In genomic region chr6:19851273-19852089, GRCh38 we compare ENCODE assay signal across 1 cellular context.
A peak's percentile ranks its signal among the peaks of the same experiment; 100 is the strongest.
TF ChIP-seq lines count a peak whose summit lies in the region.

No MANE protein-coding gene starts in this region.

TF ChIP-seq in HepG2, 621 proteins besides CTCF, POLR2A, EP300 and RAD21 (continued from another document and continues in another):
- no peak for TF ChIP-seq ATF7-NPFF (CRISPR knock-in tag; IDR thresholded peaks at IDR 0.05; ENCODE audit: low read depth)
- TF ChIP-seq HMG20A (CRISPR knock-in tag; IDR thresholded peaks at IDR 0.05; ENCODE audit: borderline replicate concordance): no peak
- TF ChIP-seq BHLHE40 (IDR thresholded peaks at IDR 0.05; ENCODE audit: low read length): no peak; the same call in 1 of the 2 replicates
- peak; percentile 35 for TF ChIP-seq XRCC5 (optimal IDR thresholded peaks at IDR 0.05; ENCODE audit: low read length)
- no peak for TF ChIP-seq ZNF30 (CRISPR knock-in tag; IDR thresholded peaks at IDR 0.05)
- TF ChIP-seq, protein P1, sequence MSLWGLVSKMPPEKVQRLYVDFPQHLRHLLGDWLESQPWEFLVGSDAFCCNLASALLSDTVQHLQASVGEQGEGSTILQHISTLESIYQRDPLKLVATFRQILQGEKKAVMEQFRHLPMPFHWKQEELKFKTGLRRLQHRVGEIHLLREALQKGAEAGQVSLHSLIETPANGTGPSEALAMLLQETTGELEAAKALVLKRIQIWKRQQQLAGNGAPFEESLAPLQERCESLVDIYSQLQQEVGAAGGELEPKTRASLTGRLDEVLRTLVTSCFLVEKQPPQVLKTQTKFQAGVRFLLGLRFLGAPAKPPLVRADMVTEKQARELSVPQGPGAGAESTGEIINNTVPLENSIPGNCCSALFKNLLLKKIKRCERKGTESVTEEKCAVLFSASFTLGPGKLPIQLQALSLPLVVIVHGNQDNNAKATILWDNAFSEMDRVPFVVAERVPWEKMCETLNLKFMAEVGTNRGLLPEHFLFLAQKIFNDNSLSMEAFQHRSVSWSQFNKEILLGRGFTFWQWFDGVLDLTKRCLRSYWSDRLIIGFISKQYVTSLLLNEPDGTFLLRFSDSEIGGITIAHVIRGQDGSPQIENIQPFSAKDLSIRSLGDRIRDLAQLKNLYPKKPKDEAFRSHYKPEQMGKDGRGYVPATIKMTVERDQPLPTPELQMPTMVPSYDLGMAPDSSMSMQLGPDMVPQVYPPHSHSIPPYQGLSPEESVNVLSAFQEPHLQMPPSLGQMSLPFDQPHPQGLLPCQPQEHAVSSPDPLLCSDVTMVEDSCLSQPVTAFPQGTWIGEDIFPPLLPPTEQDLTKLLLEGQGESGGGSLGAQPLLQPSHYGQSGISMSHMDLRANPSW (CRISPR knock-in tag; IDR thresholded peaks at IDR 0.05; ENCODE audit: borderline replicate concordance): no peak
- TF ChIP-seq, protein P2, sequence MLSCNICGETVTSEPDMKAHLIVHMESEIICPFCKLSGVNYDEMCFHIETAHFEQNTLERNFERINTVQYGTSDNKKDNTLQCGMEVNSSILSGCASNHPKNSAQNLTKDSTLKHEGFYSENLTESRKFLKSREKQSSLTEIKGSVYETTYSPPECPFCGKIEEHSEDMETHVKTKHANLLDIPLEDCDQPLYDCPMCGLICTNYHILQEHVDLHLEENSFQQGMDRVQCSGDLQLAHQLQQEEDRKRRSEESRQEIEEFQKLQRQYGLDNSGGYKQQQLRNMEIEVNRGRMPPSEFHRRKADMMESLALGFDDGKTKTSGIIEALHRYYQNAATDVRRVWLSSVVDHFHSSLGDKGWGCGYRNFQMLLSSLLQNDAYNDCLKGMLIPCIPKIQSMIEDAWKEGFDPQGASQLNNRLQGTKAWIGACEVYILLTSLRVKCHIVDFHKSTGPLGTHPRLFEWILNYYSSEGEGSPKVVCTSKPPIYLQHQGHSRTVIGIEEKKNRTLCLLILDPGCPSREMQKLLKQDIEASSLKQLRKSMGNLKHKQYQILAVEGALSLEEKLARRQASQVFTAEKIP (CRISPR knock-in tag; IDR thresholded peaks at IDR 0.05; ENCODE audit: borderline replicate concordance): no peak
- TF ChIP-seq ATF6 (CRISPR knock-in tag; conservative IDR thresholded peaks at IDR 0.05): no peak
- no peak for TF ChIP-seq TEAD2 (CRISPR knock-in tag; IDR thresholded peaks at IDR 0.05)
- TF ChIP-seq YEATS2 (CRISPR knock-in tag; IDR thresholded peaks at IDR 0.05; ENCODE audit: borderline replicate concordance): peak; percentile 40; the same call in 1 of the 2 replicates
- TF ChIP-seq ZNF337 (CRISPR knock-in tag; IDR thresholded peaks at IDR 0.05; ENCODE audit: borderline replicate concordance, low read depth): no peak
- no peak for TF ChIP-seq ZNF639 (CRISPR knock-in tag; conservative IDR thresholded peaks at IDR 0.05)
- no peak for TF ChIP-seq DMAP1 (CRISPR knock-in tag; IDR thresholded peaks at IDR 0.05)
- TF ChIP-seq STAG1 (CRISPR knock-in tag; IDR thresholded peaks at IDR 0.05): peak; percentile 95
- TF ChIP-seq, protein P3, sequence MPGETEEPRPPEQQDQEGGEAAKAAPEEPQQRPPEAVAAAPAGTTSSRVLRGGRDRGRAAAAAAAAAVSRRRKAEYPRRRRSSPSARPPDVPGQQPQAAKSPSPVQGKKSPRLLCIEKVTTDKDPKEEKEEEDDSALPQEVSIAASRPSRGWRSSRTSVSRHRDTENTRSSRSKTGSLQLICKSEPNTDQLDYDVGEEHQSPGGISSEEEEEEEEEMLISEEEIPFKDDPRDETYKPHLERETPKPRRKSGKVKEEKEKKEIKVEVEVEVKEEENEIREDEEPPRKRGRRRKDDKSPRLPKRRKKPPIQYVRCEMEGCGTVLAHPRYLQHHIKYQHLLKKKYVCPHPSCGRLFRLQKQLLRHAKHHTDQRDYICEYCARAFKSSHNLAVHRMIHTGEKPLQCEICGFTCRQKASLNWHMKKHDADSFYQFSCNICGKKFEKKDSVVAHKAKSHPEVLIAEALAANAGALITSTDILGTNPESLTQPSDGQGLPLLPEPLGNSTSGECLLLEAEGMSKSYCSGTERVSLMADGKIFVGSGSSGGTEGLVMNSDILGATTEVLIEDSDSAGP (CRISPR knock-in tag; IDR thresholded peaks at IDR 0.05; ENCODE audit: borderline replicate concordance): 0 out of 2 replicates have a peak, but pooled peaks have one; percentile 27
- no peak for TF ChIP-seq DRAP1 (CRISPR knock-in tag; IDR thresholded peaks at IDR 0.05)
- no peak for TF ChIP-seq ZNF354B (CRISPR knock-in tag; IDR thresholded peaks at IDR 0.05)
- TF ChIP-seq SNAPC2 (CRISPR knock-in tag; IDR thresholded peaks at IDR 0.05): no peak
- TF ChIP-seq FOXA1 (IDR thresholded peaks at IDR 0.05): no peak
- TF ChIP-seq FOXA1 (CRISPR knock-in tag; IDR thresholded peaks at IDR 0.05): 0 out of 2 replicates have a peak, but pooled peaks have one; percentile 20
- no peak for TF ChIP-seq MYNN (CRISPR knock-in tag; IDR thresholded peaks at IDR 0.05; ENCODE audit: low read depth)
- TF ChIP-seq, protein P4, sequence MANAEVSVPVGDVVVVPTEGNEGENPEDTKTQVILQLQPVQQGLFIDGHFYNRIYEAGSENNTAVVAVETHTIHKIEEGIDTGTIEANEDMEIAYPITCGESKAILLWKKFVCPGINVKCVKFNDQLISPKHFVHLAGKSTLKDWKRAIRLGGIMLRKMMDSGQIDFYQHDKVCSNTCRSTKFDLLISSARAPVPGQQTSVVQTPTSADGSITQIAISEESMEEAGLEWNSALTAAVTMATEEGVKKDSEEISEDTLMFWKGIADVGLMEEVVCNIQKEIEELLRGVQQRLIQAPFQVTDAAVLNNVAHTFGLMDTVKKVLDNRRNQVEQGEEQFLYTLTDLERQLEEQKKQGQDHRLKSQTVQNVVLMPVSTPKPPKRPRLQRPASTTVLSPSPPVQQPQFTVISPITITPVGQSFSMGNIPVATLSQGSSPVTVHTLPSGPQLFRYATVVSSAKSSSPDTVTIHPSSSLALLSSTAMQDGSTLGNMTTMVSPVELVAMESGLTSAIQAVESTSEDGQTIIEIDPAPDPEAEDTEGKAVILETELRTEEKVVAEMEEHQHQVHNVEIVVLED (CRISPR knock-in tag; IDR thresholded peaks at IDR 0.05; ENCODE audit: borderline replicate concordance): 0 out of 2 replicates have a peak, but pooled peaks have one; percentile 28
- TF ChIP-seq TEAD3 (CRISPR knock-in tag; optimal IDR thresholded peaks at IDR 0.05; ENCODE audit: borderline replicate concordance): peak; percentile 57
- TF ChIP-seq HHEX (CRISPR knock-in tag; IDR thresholded peaks at IDR 0.05): no peak
- TF ChIP-seq RXRB (CRISPR knock-in tag; IDR thresholded peaks at IDR 0.05; ENCODE audit: borderline replicate concordance): peak; percentile 55; the same call in 1 of the 2 replicates
- no peak for TF ChIP-seq ZNF3 (CRISPR knock-in tag; IDR thresholded peaks at IDR 0.05)
- TF ChIP-seq ZNF660 (CRISPR knock-in tag; IDR thresholded peaks at IDR 0.05; ENCODE audit: borderline replicate concordance, low read depth): no peak
- peak; percentile 33 to 85; a peak in 2 of 4 replicates for TF ChIP-seq HMGXB4 (CRISPR knock-in tag; IDR thresholded peaks at IDR 0.05; ENCODE audit: borderline replicate concordance in 1 of 2, low read depth in 1 of 2)
- TF ChIP-seq, protein P5, sequence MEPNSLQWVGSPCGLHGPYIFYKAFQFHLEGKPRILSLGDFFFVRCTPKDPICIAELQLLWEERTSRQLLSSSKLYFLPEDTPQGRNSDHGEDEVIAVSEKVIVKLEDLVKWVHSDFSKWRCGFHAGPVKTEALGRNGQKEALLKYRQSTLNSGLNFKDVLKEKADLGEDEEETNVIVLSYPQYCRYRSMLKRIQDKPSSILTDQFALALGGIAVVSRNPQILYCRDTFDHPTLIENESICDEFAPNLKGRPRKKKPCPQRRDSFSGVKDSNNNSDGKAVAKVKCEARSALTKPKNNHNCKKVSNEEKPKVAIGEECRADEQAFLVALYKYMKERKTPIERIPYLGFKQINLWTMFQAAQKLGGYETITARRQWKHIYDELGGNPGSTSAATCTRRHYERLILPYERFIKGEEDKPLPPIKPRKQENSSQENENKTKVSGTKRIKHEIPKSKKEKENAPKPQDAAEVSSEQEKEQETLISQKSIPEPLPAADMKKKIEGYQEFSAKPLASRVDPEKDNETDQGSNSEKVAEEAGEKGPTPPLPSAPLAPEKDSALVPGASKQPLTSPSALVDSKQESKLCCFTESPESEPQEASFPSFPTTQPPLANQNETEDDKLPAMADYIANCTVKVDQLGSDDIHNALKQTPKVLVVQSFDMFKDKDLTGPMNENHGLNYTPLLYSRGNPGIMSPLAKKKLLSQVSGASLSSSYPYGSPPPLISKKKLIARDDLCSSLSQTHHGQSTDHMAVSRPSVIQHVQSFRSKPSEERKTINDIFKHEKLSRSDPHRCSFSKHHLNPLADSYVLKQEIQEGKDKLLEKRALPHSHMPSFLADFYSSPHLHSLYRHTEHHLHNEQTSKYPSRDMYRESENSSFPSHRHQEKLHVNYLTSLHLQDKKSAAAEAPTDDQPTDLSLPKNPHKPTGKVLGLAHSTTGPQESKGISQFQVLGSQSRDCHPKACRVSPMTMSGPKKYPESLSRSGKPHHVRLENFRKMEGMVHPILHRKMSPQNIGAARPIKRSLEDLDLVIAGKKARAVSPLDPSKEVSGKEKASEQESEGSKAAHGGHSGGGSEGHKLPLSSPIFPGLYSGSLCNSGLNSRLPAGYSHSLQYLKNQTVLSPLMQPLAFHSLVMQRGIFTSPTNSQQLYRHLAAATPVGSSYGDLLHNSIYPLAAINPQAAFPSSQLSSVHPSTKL (CRISPR knock-in tag; IDR thresholded peaks at IDR 0.05): peak; percentile 50; the same call in 1 of the 2 replicates
- no peak for TF ChIP-seq ONECUT2 (CRISPR knock-in tag; IDR thresholded peaks at IDR 0.05)
- TF ChIP-seq ZNF883 (CRISPR knock-in tag; IDR thresholded peaks at IDR 0.05; ENCODE audit: not compliant biosample characterization): peak; percentile 29
- peak in 1 of 2 experiments; percentile 21; a peak in 1 of 4 replicates for TF ChIP-seq KLF16 (CRISPR knock-in tag; IDR thresholded peaks at IDR 0.05)
- no peak for TF ChIP-seq SP2 (CRISPR knock-in tag; IDR thresholded peaks at IDR 0.05)
- TF ChIP-seq ZMAT3 (CRISPR knock-in tag; conservative IDR thresholded peaks at IDR 0.05): no peak
- TF ChIP-seq ZBTB25 (CRISPR knock-in tag; IDR thresholded peaks at IDR 0.05): 0 out of 2 replicates have a peak, but pooled peaks have one; percentile 27
- TF ChIP-seq FLYWCH1 (CRISPR knock-in tag; IDR thresholded peaks at IDR 0.05): no peak
- TF ChIP-seq ZNF720 (CRISPR knock-in tag; IDR thresholded peaks at IDR 0.05): no peak
- TF ChIP-seq ZNF543 (CRISPR knock-in tag; IDR thresholded peaks at IDR 0.05): no peak
- TF ChIP-seq ERF (CRISPR knock-in tag; IDR thresholded peaks at IDR 0.05): peak; percentile 51; the same call in 1 of the 2 replicates
- no peak for TF ChIP-seq SOX6 (IDR thresholded peaks at IDR 0.05)
- TF ChIP-seq SOX6 (CRISPR knock-in tag; IDR thresholded peaks at IDR 0.05): peak; percentile 40; the same call in 1 of the 2 replicates
